ENCODE assay signal across 1 cellular context in genomic region chr16:47483616-47484015, GRCh38.
TF ChIP-seq lines count a peak whose summit lies in the region.

No MANE protein-coding gene starts in this region.

TF ChIP-seq in K562, 482 proteins besides CTCF, POLR2A, EP300 and RAD21:
- TF ChIP-seq CC2D1A (IDR thresholded peaks at IDR 0.05) (no peak), RBBP5 (IDR thresholded peaks at IDR 0.05; ENCODE audit: borderline replicate concordance, insufficient read depth, low read length, poor library complexity, severe bottlenecking) (no peak), ZNF583 (CRISPR knock-in tag; IDR thresholded peaks at IDR 0.05) (no peak), TCF15 (CRISPR knock-in tag; IDR thresholded peaks at IDR 0.05) (no peak), CBX2 (IDR thresholded peaks at IDR 0.05; ENCODE audit: insufficient read depth, low read length, poor library complexity, severe bottlenecking) (no peak), RBM34 (IDR thresholded peaks at IDR 0.05; ENCODE audit: borderline replicate concordance, insufficient read depth, low read length) (no peak), ZNF124 (CRISPR knock-in tag; IDR thresholded peaks at IDR 0.05) (no peak), FOXA1 (IDR thresholded peaks at IDR 0.05; ENCODE audit: borderline replicate concordance) (no peak), HOMEZ (CRISPR knock-in tag; IDR thresholded peaks at IDR 0.05) (no peak)
